ENCODE assay signal across 24 cellular contexts in the genomic region with DNA sequence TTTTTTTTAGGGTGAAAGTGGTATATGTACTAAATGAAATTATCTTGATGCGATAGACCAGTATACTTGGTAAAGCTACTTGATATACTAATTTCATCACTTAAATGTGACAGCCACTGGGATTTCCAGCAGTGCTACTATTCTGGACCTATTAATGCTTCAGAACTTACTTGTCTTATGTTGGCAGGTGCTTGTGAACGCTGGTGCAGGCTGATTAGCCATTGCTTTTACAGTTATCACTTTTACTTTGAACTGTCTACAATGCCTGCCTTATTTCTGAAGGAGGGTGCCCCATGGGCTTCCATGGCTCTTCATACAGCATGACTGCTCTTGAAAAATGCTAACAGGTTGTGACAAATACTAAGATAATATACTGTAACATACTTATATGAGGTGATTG.
A peak's percentile ranks its signal among the peaks of the same experiment; 100 is the strongest.
DNase-seq lines count a peak whose midpoint lies in the region; ATAC-seq and TF ChIP-seq lines count a peak whose summit lies in the region.
"Had no signal": no experiment of that assay in that cellular context is flagged by ENCODE, and none has a peak within 500 bp of the region (broad histone marks: within the 10 kb centered on the region; RNA-seq: fewer than 3 reads in every experiment).

No MANE protein-coding gene starts in this region.

- no peak overlapping the region for H3K23ac ChIP-seq in mesendoderm (ENCODE audit: low read length)

- 81 to 93% methylated on average over 2 of the region's 2 CpGs for WGBS in endodermal cell (ENCODE audit: insufficient coverage in 1 of 2, insufficient read length in 1 of 2), 2 experiments
- WGBS in mesendoderm (ENCODE audit: extremely low coverage, insufficient coverage, low lambda C conversion rate) = no CpG with 5 or more reads among the region's 2 CpGs

- H3K27me3 Mint-ChIP-seq in endodermal cell (ENCODE audit: insufficient read depth) (no peaks in the 10 kb centered on the region), endothelial cell (ENCODE audit: unreplicated experiment) (no peaks in the 10 kb centered on the region)
- H3K27me3 Mint-ChIP-seq: CD4-positive, CD25-positive, alpha-beta regulatory T cell; CD8-positive, alpha-beta memory T cell had no signal

- TF ChIP-seq CTCF in endodermal cell (conservative IDR thresholded peaks at IDR 0.05) = no peak
- TF ChIP-seq CTCF in endothelial cell (IDR thresholded peaks at IDR 0.05; ENCODE audit: unreplicated experiment) = no peak

- no peak overlapping the region for H3K9ac ChIP-seq in endodermal cell (ENCODE audit: extremely low read depth, low read length, poor library complexity, severe bottlenecking)
- no peak overlapping the region for H3K9ac ChIP-seq in mesendoderm (ENCODE audit: low read length)
- H3K9ac ChIP-seq: BLaER1 had no signal

- H2AK5ac ChIP-seq in mesendoderm (ENCODE audit: low read length) = peak overlapping the region; percentile 4

- H3K27ac ChIP-seq in endodermal cell (ENCODE audit: low read depth, low read length) = no peak overlapping the region
- H3K27ac ChIP-seq in mesendoderm (ENCODE audit: low read depth, low read length) = peak overlapping the region; percentile 45
- H3K27ac ChIP-seq: BLaER1 had no signal

- DNase-seq in NCI-H526 treated with DMSO at 0.1 percent for 48 hours (lab: John Stamatoyannopoulos, UW) (peak; percentile 58), endodermal cell (no peak), mesendoderm (no peak), endothelial cell (ENCODE audit: low spot score) (no peak)
- DNase-seq: 8988T; ACHN; BE2C; C1 segment of cervical spinal cord; CD4-positive, alpha-beta memory T cell; CD4-positive, CD25-positive, alpha-beta regulatory T cell; CD8-positive, alpha-beta memory T cell; COR-L47; DMS 273 treated with DMSO at 0.1 percent for 48 hours; DMS153; DMS53; DMS79; DND-41; EL; GDM1 had no signal

- H3K9me3 Mint-ChIP-seq in endodermal cell (no peaks in the 10 kb centered on the region), endothelial cell (ENCODE audit: unreplicated experiment) (no peaks in the 10 kb centered on the region)
- H3K9me3 Mint-ChIP-seq: CD8-positive, alpha-beta memory T cell had no signal

- H3K4ac ChIP-seq in mesendoderm (ENCODE audit: low read depth, low read length) = peak overlapping the region; percentile 31

- peaks cover under 1% of the 10 kb centered on the region for H3K79me1 ChIP-seq in mesendoderm (ENCODE audit: low read length)

- H3K79me2 ChIP-seq in mesendoderm (ENCODE audit: control insufficient read depth, insufficient read depth, low read length) = no peaks in the 10 kb centered on the region

- H3K4me3 ChIP-seq in endodermal cell (ENCODE audit: low read length) = peak overlapping the region; percentile 64
- no peak overlapping the region for H3K4me3 ChIP-seq in mesendoderm (ENCODE audit: low read length)
- H3K4me3 ChIP-seq: BLaER1, GM12878 had no signal

- H3K36me3 ChIP-seq in endodermal cell (ENCODE audit: control insufficient read depth, insufficient read depth, low read length) = no peaks in the 10 kb centered on the region
- no peaks in the 10 kb centered on the region for H3K36me3 ChIP-seq in mesendoderm (ENCODE audit: control insufficient read depth, insufficient read depth, low read length)
- H3K36me3 ChIP-seq: BE2C, BLaER1 had no signal

- H3K36me3 Mint-ChIP-seq in endodermal cell (ENCODE audit: low read depth) = no peaks in the 10 kb centered on the region
- H3K36me3 Mint-ChIP-seq in endothelial cell (ENCODE audit: low read depth, unreplicated experiment) = no peaks in the 10 kb centered on the region
- H3K36me3 Mint-ChIP-seq: CD14-positive monocyte; CD4-positive, alpha-beta memory T cell; CD4-positive, CD25-positive, alpha-beta regulatory T cell; CD8-positive, alpha-beta memory T cell had no signal

- peaks cover 18% of the 10 kb centered on the region for H3K4me1 ChIP-seq in endodermal cell (ENCODE audit: control insufficient read depth, insufficient read depth, low read length)
- H3K4me1 ChIP-seq in mesendoderm (ENCODE audit: control insufficient read depth, low read depth, low read length) = peaks cover 15% of the 10 kb centered on the region
- H3K4me1 ChIP-seq: BLaER1 had no signal

- H3K27me3 ChIP-seq in endodermal cell (ENCODE audit: control insufficient read depth, insufficient read depth, low read length, poor library complexity, severe bottlenecking) = no peaks in the 10 kb centered on the region
- H3K27me3 ChIP-seq in mesendoderm (ENCODE audit: insufficient read depth, low read length, poor library complexity) = no peaks in the 10 kb centered on the region
- H3K27me3 ChIP-seq: BE2C, BLaER1 had no signal

- no peak overlapping the region for H3K4me2 ChIP-seq in mesendoderm (ENCODE audit: low read length)
- H3K4me2 ChIP-seq: BLaER1 had no signal

- peak overlapping the region; percentile 84 for H2BK5ac ChIP-seq in mesendoderm (ENCODE audit: low read length)

- ATAC-seq in GM21390 (IDR thresholded peaks at IDR 0.05; ENCODE audit: unreplicated experiment) (no peak), GM18861 (IDR thresholded peaks at IDR 0.05; ENCODE audit: unreplicated experiment) (no peak)
- ATAC-seq: GM12878 had no signal

- H3K18ac ChIP-seq in mesendoderm (ENCODE audit: low read length) = peak overlapping the region; percentile 40

- peak overlapping the region; percentile 29 for H3K56ac ChIP-seq in mesendoderm (ENCODE audit: low read length)

- no peak overlapping the region for H2BK120ac ChIP-seq in mesendoderm (ENCODE audit: low read depth, low read length)

- H3K4me1 Mint-ChIP-seq in endodermal cell (peaks cover 58% of the 10 kb centered on the region), endothelial cell (ENCODE audit: unreplicated experiment) (peaks cover 13% of the 10 kb centered on the region)
- H3K4me1 Mint-ChIP-seq: CD14-positive monocyte; CD4-positive, alpha-beta memory T cell; CD4-positive, CD25-positive, alpha-beta regulatory T cell; CD8-positive, alpha-beta memory T cell had no signal

- no peak overlapping the region for H2BK15ac ChIP-seq in mesendoderm (replicated peaks; ENCODE audit: low read depth)

- H4K8ac ChIP-seq in mesendoderm (ENCODE audit: low read depth, low read length) = no peak overlapping the region

- H4K5ac ChIP-seq in mesendoderm (ENCODE audit: low read length) = no peak overlapping the region

- H3K9me3 ChIP-seq in endodermal cell (ENCODE audit: control insufficient read depth, low read length) = no peaks in the 10 kb centered on the region
- H3K9me3 ChIP-seq: BE2C, BLaER1 had no signal

- no peak overlapping the region for H3K4me3 Mint-ChIP-seq in endodermal cell
- no peak overlapping the region for H3K4me3 Mint-ChIP-seq in endothelial cell (ENCODE audit: unreplicated experiment)
- H3K4me3 Mint-ChIP-seq: CD14-positive monocyte; CD4-positive, alpha-beta memory T cell; CD4-positive, CD25-positive, alpha-beta regulatory T cell; CD8-positive, alpha-beta memory T cell had no signal

- no peak overlapping the region for H3K27ac Mint-ChIP-seq in endodermal cell
- H3K27ac Mint-ChIP-seq in endothelial cell (ENCODE audit: unreplicated experiment) = no peak overlapping the region
- H3K27ac Mint-ChIP-seq: CD14-positive monocyte; CD4-positive, alpha-beta memory T cell; CD4-positive, CD25-positive, alpha-beta regulatory T cell; CD8-positive, alpha-beta memory T cell had no signal
